Comparison of ENCODE assay signal across 29 cellular contexts in the genomic region with DNA sequence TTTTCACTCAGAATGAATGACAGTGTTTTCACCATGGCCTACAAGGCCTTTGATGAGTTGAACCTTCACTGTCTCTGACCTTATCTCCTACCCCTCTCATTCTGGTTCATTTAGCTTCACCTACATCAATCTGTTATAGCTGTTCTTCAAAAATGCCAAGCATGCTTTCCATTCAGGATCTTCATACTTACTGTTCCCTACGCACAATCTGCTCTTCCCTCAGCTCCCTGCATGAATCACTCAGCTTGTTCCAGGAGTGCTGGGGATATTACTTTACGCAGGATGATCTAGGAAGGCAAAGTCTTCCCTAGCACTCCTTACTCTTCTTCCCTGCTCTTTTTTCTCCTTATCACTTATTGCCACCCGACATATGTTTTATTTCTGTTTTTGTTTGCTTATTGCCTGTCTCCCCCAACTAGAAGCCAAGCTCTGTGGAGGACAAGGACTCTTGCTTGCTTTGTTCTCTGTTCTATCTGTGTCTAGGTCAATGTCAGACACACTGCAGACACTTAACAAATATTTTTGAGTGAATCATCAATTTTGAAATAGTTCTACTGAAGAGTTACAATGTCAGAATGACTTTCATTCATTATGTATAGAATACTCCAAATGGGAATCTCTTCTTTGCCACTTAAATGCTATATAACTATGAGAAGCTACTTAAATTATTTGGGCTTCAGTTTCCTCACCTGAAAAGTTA.
A peak's percentile ranks its signal among the peaks of the same experiment; 100 is the strongest.
DNase-seq lines count a peak whose midpoint lies in the region; TF ChIP-seq lines count a peak whose summit lies in the region.
"Had no signal": no experiment of that assay in that cellular context is flagged by ENCODE, and none has a peak within 500 bp of the region (broad histone marks: within the 10 kb centered on the region; RNA-seq: fewer than 3 reads in every experiment).

No MANE protein-coding gene starts in this region.

- H3F3A ChIP-seq in smooth muscle cell (ENCODE audit: low read depth) = no peaks in the 10 kb centered on the region

- H3K4me3 Mint-ChIP-seq in MCF 10A (ENCODE audit: unreplicated experiment) = peak overlapping the region; percentile 3
- H3K4me3 Mint-ChIP-seq: B cell; CD8-positive, alpha-beta memory T cell; central memory CD8-positive, alpha-beta T cell; neural crest cell; stimulated activated effector memory CD8-positive, alpha-beta T cell treated with anti-CD3 and anti-CD28 coated beads, Interleukin-12 subunit alpha, Interleukin-12 subunit beta, amount 100 ng/mL, for 72 hours had no signal

- H2AFZ ChIP-seq in mammary epithelial cell (ENCODE audit: low read depth, low read length) (no peak overlapping the region), smooth muscle cell (ENCODE audit: low read depth) (no peak overlapping the region)

- no peaks in the 10 kb centered on the region for H4K20me1 ChIP-seq in mammary epithelial cell (ENCODE audit: insufficient read depth, low read length)
- no peaks in the 10 kb centered on the region for H4K20me1 ChIP-seq in smooth muscle cell (ENCODE audit: low read depth)

- POLR2A ChIA-PET in MCF 10A (lab: Yijun Ruan, JAX) = interaction anchor here (0.6 to 1.2 kb wide), 3 partner anchors 21 to 37 kb away, joined by 3 read pairs; no protein-coding TSS in a partner anchor

- H3K4me1 Mint-ChIP-seq in MCF 10A (ENCODE audit: insufficient read depth, unreplicated experiment) = peaks cover 40% of the 10 kb centered on the region
- H3K4me1 Mint-ChIP-seq: B cell; CD8-positive, alpha-beta memory T cell; central memory CD8-positive, alpha-beta T cell; stimulated activated effector memory CD8-positive, alpha-beta T cell treated with anti-CD3 and anti-CD28 coated beads, Interleukin-12 subunit alpha, Interleukin-12 subunit beta, amount 100 ng/mL, for 72 hours had no signal

- H3K4me3 ChIP-seq in mammary epithelial cell (replicated peaks in 1 of 3; ENCODE audit: insufficient read depth in 1 of 3, low read depth in 2 of 3, low read length in 3 of 3) (no peak overlapping the region), foreskin fibroblast (ENCODE audit: low read depth in 1 of 2, low read length in 2 of 2) (no peak overlapping the region), smooth muscle cell (no peak overlapping the region), SJCRH30 (no peak overlapping the region)
- H3K4me3 ChIP-seq: mucosa of descending colon, SK-N-MC, skin epidermis had no signal

- H3K9me3 ChIP-seq in mammary epithelial cell (replicated peaks; ENCODE audit: insufficient read depth, low read length) (no peaks in the 10 kb centered on the region), smooth muscle cell (replicated peaks; ENCODE audit: low read depth) (no peaks in the 10 kb centered on the region), SJCRH30 (replicated peaks) (no peaks in the 10 kb centered on the region)
- H3K9me3 ChIP-seq: mucosa of descending colon had no signal

- BruUV-seq in MCF 10A (replicated peaks; lab: Mats Ljungman, UMichigan) (no TSS peak), mammary epithelial cell (replicated peaks; lab: Mats Ljungman, UMichigan) (no TSS peak)

- H3K27me3 ChIP-seq in mammary epithelial cell (ENCODE audit: insufficient read depth, low read length) = no peaks in the 10 kb centered on the region
- H3K27me3 ChIP-seq in smooth muscle cell (ENCODE audit: low read depth) = no peaks in the 10 kb centered on the region
- H3K27me3 ChIP-seq in SJCRH30 = no peaks in the 10 kb centered on the region

- H3K27ac ChIP-seq in mammary epithelial cell (ENCODE audit: insufficient read depth, low read depth, low read length) (no peak overlapping the region), smooth muscle cell (ENCODE audit: low read depth) (peak overlapping the region; percentile 59), SJCRH30 (no peak overlapping the region)
- H3K27ac ChIP-seq: SK-N-MC, VCaP had no signal

- H3K27ac Mint-ChIP-seq in MCF 10A (ENCODE audit: low read depth, unreplicated experiment) = peak overlapping the region; percentile 6
- H3K27ac Mint-ChIP-seq: B cell; CD8-positive, alpha-beta memory T cell; progenitor cell of endocrine pancreas; stimulated activated effector memory CD8-positive, alpha-beta T cell treated with anti-CD3 and anti-CD28 coated beads, Interleukin-12 subunit alpha, Interleukin-12 subunit beta, amount 100 ng/mL, for 72 hours had no signal

- H3K36me3 ChIP-seq in mammary epithelial cell (ENCODE audit: insufficient read depth, low read length) (no peaks in the 10 kb centered on the region), smooth muscle cell (ENCODE audit: low read depth) (no peaks in the 10 kb centered on the region), SJCRH30 (no peaks in the 10 kb centered on the region)

- H3K9ac ChIP-seq in mammary epithelial cell (ENCODE audit: insufficient read depth, low read length) = no peak overlapping the region
- no peak overlapping the region for H3K9ac ChIP-seq in smooth muscle cell (ENCODE audit: low read depth)

- H3K36me3 Mint-ChIP-seq in MCF 10A (ENCODE audit: insufficient read depth, unreplicated experiment) = no peaks in the 10 kb centered on the region
- H3K36me3 Mint-ChIP-seq: CD8-positive, alpha-beta memory T cell; stimulated activated effector memory CD8-positive, alpha-beta T cell treated with anti-CD3 and anti-CD28 coated beads, Interleukin-12 subunit alpha, Interleukin-12 subunit beta, amount 100 ng/mL, for 72 hours had no signal

- CTCF ChIA-PET in MCF 10A (lab: Yijun Ruan, JAX) = interaction anchor here (0.5 to 5.1 kb wide), 5 partner anchors 11 to 1413 kb away, joined by 3 to 31 read pairs (median 3); no protein-coding TSS in a partner anchor
- CTCF ChIA-PET in mammary epithelial cell (lab: Charles Lee; ENCODE audit: low non-redundant PET) = no interaction called here

- H3K9me3 Mint-ChIP-seq in MCF 10A (ENCODE audit: unreplicated experiment) = no peaks in the 10 kb centered on the region

- H3K27me3 Mint-ChIP-seq in MCF 10A (ENCODE audit: insufficient read depth, unreplicated experiment) = no peaks in the 10 kb centered on the region
- H3K27me3 Mint-ChIP-seq: central memory CD8-positive, alpha-beta T cell; progenitor cell of endocrine pancreas had no signal

- no peaks in the 10 kb centered on the region for H3K79me2 ChIP-seq in mammary epithelial cell (ENCODE audit: insufficient read depth, low read length)
- H3K79me2 ChIP-seq in smooth muscle cell (ENCODE audit: low read depth) = no peaks in the 10 kb centered on the region

- dilution Hi-C loops in mammary epithelial cell (cut with HindIII; ENCODE audit: low sequenced_read_pairs) = no loop called here

- H3K4me2 ChIP-seq in mammary epithelial cell (ENCODE audit: insufficient read depth, low read depth, low read length) (no peak overlapping the region), smooth muscle cell (peak overlapping the region; percentile 17)

- 89% methylated on average over 3 of the region's 3 CpGs for WGBS in mammary epithelial cell (ENCODE audit: low coverage, missing lambda C conversion rate)
- WGBS in smooth muscle cell (ENCODE audit: low lambda C conversion rate) = 62% methylated on average over 3 of the region's 3 CpGs

- no peak for TF ChIP-seq CTCF in MCF 10A (IDR thresholded peaks at IDR 0.05; ENCODE audit: unreplicated experiment)
- no peak for TF ChIP-seq CTCF in mammary epithelial cell (conservative IDR thresholded peaks at IDR 0.05 in 1 of 2, IDR thresholded peaks at IDR 0.05 in 1 of 2; ENCODE audit: extremely low read depth in 1 of 2, insufficient read depth in 1 of 2, low read depth in 1 of 2, low read length in 2 of 2)
- no peak for TF ChIP-seq CTCF in foreskin fibroblast (IDR thresholded peaks at IDR 0.05; ENCODE audit: low read depth, low read length)
- no peak for TF ChIP-seq CTCF in smooth muscle cell (IDR thresholded peaks at IDR 0.05; ENCODE audit: borderline replicate concordance, insufficient read depth, poor library complexity, severe bottlenecking)

- in situ Hi-C loops in mammary epithelial cell (cut with MboI; ENCODE audit: low sequenced_read_pairs in 2 of 2) = loop anchor here in 1 of 2 donors (25.0 kb wide), 1 partner anchor 1201 kb away; a partner anchor contains a TSS

- intact Hi-C loops in MCF 10A (cut with micrococcal nuclease) (no loop called here), mammary epithelial cell (cut with micrococcal nuclease) (no loop called here)

- H3K4me1 ChIP-seq in mammary epithelial cell (ENCODE audit: insufficient read depth, low read length) (peaks cover 46% of the 10 kb centered on the region), smooth muscle cell (ENCODE audit: low read depth) (peaks cover 6% of the 10 kb centered on the region), SJCRH30 (peaks cover 9% of the 10 kb centered on the region; the same call in 1 of the 2 replicates)

- DNase-seq in MCF 10A (ENCODE audit: unreplicated experiment) (peak; percentile 61), mammary epithelial cell (no peak), astrocyte of the hippocampus (ENCODE audit: low read depth, low spot score) (peak; percentile 39), foreskin fibroblast (peak; percentile 61 to 76), smooth muscle cell (lab: John Stamatoyannopoulos, UW; ENCODE audit: unreplicated experiment) (no peak), SJCRH30 (no peak)
- DNase-seq in stimulated activated naive CD4-positive, alpha-beta T cell (lab: John Stamatoyannopoulos, UW) = no peak
- DNase-seq in stimulated activated CD4-positive, alpha-beta T cell treated with anti-CD3 and anti-CD28 coated beads, Interleukin-2, amount 100 ng/mL, for 24 hours = no peak
- DNase-seq: 8988T; activated CD4-positive, alpha-beta T cell treated with anti-CD3 and anti-CD28 coated beads for 48 hours; activated naive CD4-positive, alpha-beta T cell treated with Interleukin-2 at 50 U/mL for 16 hours; activated T-cell treated with anti-CD3 and anti-CD28 coated beads, Interleukin-2, amount 50 U/mL, for 48 hours; amygdala; CD8-positive, alpha-beta memory T cell; foreskin melanocyte; GOT3; mucosa of descending colon; NCI-H1048; NCI-H1930; NCI-H69; RPMI8226 had no signal

Comparison
In these comparisons a context has a peak if more than half of its experiments do, and no peak if none do; other contexts are left out.
1. DNase-seq: peak in MCF 10A (single experiment), astrocyte of the hippocampus (single experiment) and foreskin fibroblast (2 of 2); none in mammary epithelial cell (single experiment), smooth muscle cell (single experiment), stimulated activated naive CD4-positive, alpha-beta T cell (0 of 6), stimulated activated CD4-positive, alpha-beta T cell treated with anti-CD3 and anti-CD28 coated beads, Interleukin-2, amount 100 ng/mL, for 24 hours (0 of 2) and SJCRH30 (0 of 2).